8 cellular contexts compared by ENCODE assay signal in the genomic region with DNA sequence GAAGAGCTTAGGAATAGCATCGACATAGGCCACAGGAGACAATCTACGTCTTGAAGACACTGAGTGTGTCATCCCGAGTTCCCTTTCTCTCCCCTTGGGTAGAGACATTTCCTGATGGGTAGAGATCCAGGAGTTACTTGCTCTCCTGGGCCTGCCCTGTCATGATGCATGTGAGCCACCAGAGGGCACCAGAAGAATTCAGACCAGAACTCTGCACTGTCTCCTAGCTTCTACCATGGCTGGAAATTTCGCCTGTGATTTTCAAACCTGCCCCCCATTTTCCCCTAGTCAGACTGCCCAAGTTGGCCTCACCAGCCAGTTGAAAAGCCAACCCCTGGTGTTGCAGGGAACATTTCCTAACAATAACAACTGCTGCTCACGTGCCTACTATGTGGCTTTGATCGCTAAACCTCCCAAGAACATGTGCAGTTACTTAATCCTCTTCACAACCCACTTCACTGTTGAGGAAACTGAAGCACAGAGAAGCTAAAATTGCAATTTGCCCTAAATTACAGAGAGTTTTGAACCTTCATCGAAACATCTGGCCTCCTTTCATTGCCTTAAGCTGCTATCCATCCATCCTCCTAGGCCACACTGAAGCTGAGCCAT. TPM values are rescaled to one million over a fixed set of nuclear protein-coding genes. Genes with fewer than 3 reads are reported as not detected.
DNase-seq lines count a peak whose midpoint lies in the region; ATAC-seq and TF ChIP-seq lines count a peak whose summit lies in the region.

No MANE protein-coding gene starts in this region.

- peaks cover 45% of the 10 kb centered on the region for H3K4me1 Mint-ChIP-seq in endothelial cell (ENCODE audit: unreplicated experiment)
- H3K4me1 Mint-ChIP-seq in mesothelial cell of epicardium, result peaks cover 5% of the 10 kb centered on the region

- H3K4me3 Mint-ChIP-seq in endothelial cell (ENCODE audit: unreplicated experiment), result no peak overlapping the region
- no peak overlapping the region for H3K4me3 Mint-ChIP-seq in mesothelial cell of epicardium

- H3K27ac Mint-ChIP-seq in endothelial cell (ENCODE audit: unreplicated experiment) (peak overlapping the region; percentile 75), mesothelial cell of epicardium (no peak overlapping the region)

- H3K9me3 Mint-ChIP-seq in endothelial cell (ENCODE audit: unreplicated experiment) (no peaks in the 10 kb centered on the region), mesothelial cell of epicardium (no peaks in the 10 kb centered on the region)

- H3K36me3 Mint-ChIP-seq in endothelial cell (ENCODE audit: low read depth, unreplicated experiment) (peaks cover 7% of the 10 kb centered on the region), mesothelial cell of epicardium (no peaks in the 10 kb centered on the region)

- TF ChIP-seq CTCF in C4-2B (conservative IDR thresholded peaks at IDR 0.05) (peak; percentile 94), endothelial cell (IDR thresholded peaks at IDR 0.05; ENCODE audit: unreplicated experiment) (peak; percentile 82), mesothelial cell of epicardium (IDR thresholded peaks at IDR 0.05; ENCODE audit: unreplicated experiment) (peak; percentile 74)

- no peak overlapping the region for H3K27ac ChIP-seq in C4-2B

- peak; percentile 79 for ATAC-seq in GM19035 (IDR thresholded peaks at IDR 0.05; ENCODE audit: unreplicated experiment)
- ATAC-seq in HG03175 (IDR thresholded peaks at IDR 0.05; ENCODE audit: unreplicated experiment), result peak; percentile 83

- H3K27me3 Mint-ChIP-seq in endothelial cell (ENCODE audit: unreplicated experiment) (peaks cover 19% of the 10 kb centered on the region), mesothelial cell of epicardium (ENCODE audit: low read depth) (no peaks in the 10 kb centered on the region)

- DNase-seq in NCI-H345 treated with DMSO at 0.1 percent for 48 hours (lab: John Stamatoyannopoulos, UW; ENCODE audit: unreplicated experiment) (peak; percentile 41), endothelial cell (ENCODE audit: low spot score) (peak; percentile 74), mesothelial cell of epicardium (ENCODE audit: low spot score in 2 of 2, unreplicated experiment in 2 of 2) (peak in 1 of 2 experiments; percentile 71)
- DNase-seq in activated CD4-positive, alpha-beta T cell treated with anti-CD3 and anti-CD28 coated beads, Interleukin-2, amount 50 U/mL, for 4 hours, result peak; percentile 34 to 42
- peak; percentile 21 for DNase-seq in stimulated activated CD8-positive, alpha-beta memory T cell treated with anti-CD3 and anti-CD28 coated beads, Interleukin-7, amount 100 ng/mL, for 24 hours (ENCODE audit: low read depth)

RNA-seq across cellular contexts. Expression of a gene that starts 47.2 kb away (rescaled TPM):
- total RNA-seq in endothelial cell (ENCODE audit: unreplicated experiment), result 125 TPM
- 154 to 169 TPM (median 160 TPM) in 3 replicates for total RNA-seq in mesothelial cell of epicardium
